ENCODE assay signal across 22 cellular contexts in genomic region chr15:82963356-82964341, GRCh38. TPM values are rescaled to one million over a fixed set of nuclear protein-coding genes. Genes with fewer than 3 reads are reported as not detected.
DNase-seq lines count a peak whose midpoint lies in the region; ATAC-seq and TF ChIP-seq lines count a peak whose summit lies in the region.
"Had no signal": no experiment of that assay in that cellular context is flagged by ENCODE, and none has a peak within 500 bp of the region (broad histone marks: within the 10 kb centered on the region; RNA-seq: fewer than 3 reads in every experiment).

No MANE protein-coding gene starts in this region.

- H4K20me1 ChIP-seq in SK-N-SH (ENCODE audit: insufficient read depth): no peaks in the 10 kb centered on the region

- no peaks in the 10 kb centered on the region for H3K9me2 ChIP-seq in SK-N-SH

- H3K79me2 ChIP-seq in SK-N-SH (ENCODE audit: insufficient read depth): no peaks in the 10 kb centered on the region

- H3K4me2 ChIP-seq in SK-N-SH: no peak overlapping the region

- no peak for TF ChIP-seq EP300 in SK-N-SH (IDR thresholded peaks at IDR 0.05; ENCODE audit: borderline replicate concordance in 1 of 2, low read depth in 1 of 2, low read length in 1 of 2)

- no peaks in the 10 kb centered on the region for H3K36me3 Mint-ChIP-seq in type B pancreatic cell
- H3K36me3 Mint-ChIP-seq in naive thymus-derived CD8-positive, alpha-beta T cell: peaks cover 0 to 1% (median 0%) of the 10 kb centered on the region in 3 donors
- H3K36me3 Mint-ChIP-seq: activated naive CD8-positive, alpha-beta T cell treated with anti-CD3 and anti-CD28 coated beads for 36 hours had no signal

- CTCF ChIA-PET in GM10248 (lab: Yijun Ruan, JAX) (interaction anchor here (0.8 to 1.1 kb wide), 2 partner anchors 8 to 114 kb away, joined by 3 read pairs; no protein-coding TSS in a partner anchor), SK-N-SH (lab: Yijun Ruan, JAX) (interaction anchor here (1.4 kb wide), 1 partner anchor 9 kb away, joined by 4 read pairs; no protein-coding TSS in a partner anchor)

- no peak overlapping the region for H2AFZ ChIP-seq in SK-N-SH (ENCODE audit: low read depth)

- no peak for TF ChIP-seq RAD21 in SK-N-SH (IDR thresholded peaks at IDR 0.05; ENCODE audit: low read length)

- H3K27ac ChIP-seq in iPS-20b (ENCODE audit: low read length): peak overlapping the region; percentile 7
- no peak overlapping the region for H3K27ac ChIP-seq in SK-N-SH (ENCODE audit: low read depth in 2 of 2, low read length in 1 of 2)
- H3K27ac ChIP-seq: colonic mucosa, lower lobe of right lung, SJCRH30, stomach had no signal

- no peaks in the 10 kb centered on the region for H3K4me1 Mint-ChIP-seq in type B pancreatic cell (ENCODE audit: unreplicated experiment)
- H3K4me1 Mint-ChIP-seq in naive thymus-derived CD8-positive, alpha-beta T cell: peaks cover 0 to 4% (median 2%) of the 10 kb centered on the region in 4 donors
- H3K4me1 Mint-ChIP-seq: activated T-helper 17 cell treated with anti-CD3 and anti-CD28 coated beads, Interleukin-2, amount 50 U/mL, for 72 hours had no signal

- H3K4me1 ChIP-seq in iPS-20b (ENCODE audit: insufficient read depth, low read length) (peaks cover 10% of the 10 kb centered on the region; the same call in 1 of the 2 replicates), SK-N-SH (ENCODE audit: control insufficient read depth in 1 of 2, insufficient read depth in 2 of 2, low read depth in 1 of 2, low read length in 1 of 2) (no peaks in the 10 kb centered on the region)
- H3K4me1 ChIP-seq: colonic mucosa, lower lobe of right lung, SJCRH30 had no signal

- POLR2A ChIA-PET in GM10248 (lab: Yijun Ruan, JAX): no interaction called here
- POLR2A ChIA-PET in SK-N-SH (lab: Yijun Ruan, JAX): no interaction called here
- POLR2A ChIA-PET in naive thymus-derived CD8-positive, alpha-beta T cell (lab: Charles Lee): no interaction called here

- TF ChIP-seq POLR2A in NB4 (IDR thresholded peaks at IDR 0.05; ENCODE audit: extremely low read depth, insufficient read length): no peak

- H3K9ac ChIP-seq in iPS-20b (ENCODE audit: low read depth, low read length): peak overlapping the region; percentile 55; the same call in 1 of the 2 replicates
- no peak overlapping the region for H3K9ac ChIP-seq in SK-N-SH

- H3K27me3 Mint-ChIP-seq in type B pancreatic cell: no peaks in the 10 kb centered on the region
- H3K27me3 Mint-ChIP-seq in naive thymus-derived CD8-positive, alpha-beta T cell: no peaks in the 10 kb centered on the region
- H3K27me3 Mint-ChIP-seq: activated naive CD8-positive, alpha-beta T cell treated with anti-CD3 and anti-CD28 coated beads for 36 hours; activated T-helper 17 cell treated with anti-CD3 and anti-CD28 coated beads, Interleukin-2, amount 50 U/mL, for 72 hours; effector memory CD8-positive, alpha-beta T cell had no signal

- DNase-seq in AG10803 (ENCODE audit: low read depth): peak; percentile 75
- DNase-seq in NB4 (ENCODE audit: low read depth): peak; percentile 16
- no peak for DNase-seq in type B pancreatic cell (ENCODE audit: extremely low spot score, unreplicated experiment)
- no peak for DNase-seq in GM10248 (ENCODE audit: extremely low spot score)
- no peak for DNase-seq in SK-N-SH
- no peak for DNase-seq in naive thymus-derived CD8-positive, alpha-beta T cell
- DNase-seq: activated CD4-positive, alpha-beta T cell treated with anti-CD3 and anti-CD28 coated beads, Interleukin-2, amount 10 ng/mL, durations not matched to agents 7 days and 5 days; activated naive CD8-positive, alpha-beta T cell treated with anti-CD3 and anti-CD28 coated beads for 36 hours; body of pancreas; colonic mucosa; effector memory CD8-positive, alpha-beta T cell; lower lobe of right lung; MG63; NCI-H1436; SJCRH30; stimulated activated CD4-positive, alpha-beta T cell treated with anti-CD3 and anti-CD28 coated beads, Interleukin-12 subunit alpha, Interleukin-12 subunit beta, amount 100 ng/mL, for 4 hours; stomach; T-helper 1 cell; trophoblast cell had no signal

- no peak overlapping the region for H3K27ac Mint-ChIP-seq in type B pancreatic cell
- peak overlapping the region in 1 of 10 donors; percentile 61 for H3K27ac Mint-ChIP-seq in naive thymus-derived CD8-positive, alpha-beta T cell
- H3K27ac Mint-ChIP-seq: activated CD4-positive, alpha-beta T cell treated with anti-CD3 and anti-CD28 coated beads, Interleukin-2, amount 10 ng/mL, durations not matched to agents 7 days and 5 days; activated naive CD8-positive, alpha-beta T cell treated with anti-CD3 and anti-CD28 coated beads for 36 hours; activated T-helper 17 cell treated with anti-CD3 and anti-CD28 coated beads, Interleukin-2, amount 50 U/mL, for 72 hours; effector memory CD8-positive, alpha-beta T cell had no signal

- ATAC-seq in esophagus mucosa: peak; percentile 39
- ATAC-seq in naive thymus-derived CD8-positive, alpha-beta T cell: no peak
- ATAC-seq: activated T-helper 17 cell treated with anti-CD3 and anti-CD28 coated beads, Interleukin-2, amount 50 U/mL, for 72 hours; body of pancreas; effector memory CD8-positive, alpha-beta T cell; lower lobe of right lung had no signal

- no peaks in the 10 kb centered on the region for H3F3A ChIP-seq in SK-N-SH (replicated peaks; ENCODE audit: insufficient read depth)

- 86% methylated on average over 8 of the region's 8 CpGs for WGBS in SK-N-SH (ENCODE audit: low lambda C conversion rate)

- H3K27me3 ChIP-seq in iPS-20b (ENCODE audit: insufficient read depth, low read length) (no peaks in the 10 kb centered on the region), SK-N-SH (ENCODE audit: insufficient read depth) (no peaks in the 10 kb centered on the region)
- H3K27me3 ChIP-seq: body of pancreas, colonic mucosa, MG63, SJCRH30, stomach had no signal

- H3K4me3 Mint-ChIP-seq in type B pancreatic cell: no peak overlapping the region
- H3K4me3 Mint-ChIP-seq in naive thymus-derived CD8-positive, alpha-beta T cell: no peak overlapping the region
- H3K4me3 Mint-ChIP-seq: activated CD4-positive, alpha-beta T cell treated with anti-CD3 and anti-CD28 coated beads, Interleukin-2, amount 10 ng/mL, durations not matched to agents 7 days and 5 days; activated naive CD8-positive, alpha-beta T cell treated with anti-CD3 and anti-CD28 coated beads for 36 hours; activated T-helper 17 cell treated with anti-CD3 and anti-CD28 coated beads, Interleukin-2, amount 50 U/mL, for 72 hours; effector memory CD8-positive, alpha-beta T cell had no signal

- H3K36me3 ChIP-seq in iPS-20b (ENCODE audit: insufficient read depth, low read depth, low read length) (no peaks in the 10 kb centered on the region), SK-N-SH (replicated peaks in 1 of 2; ENCODE audit: control insufficient read depth in 1 of 2, insufficient read depth in 2 of 2, low read length in 1 of 2) (no peaks in the 10 kb centered on the region)
- H3K36me3 ChIP-seq: colonic mucosa, lower lobe of right lung, MG63, SJCRH30, stomach had no signal

- no peaks in the 10 kb centered on the region for H3K9me3 Mint-ChIP-seq in type B pancreatic cell
- no peaks in the 10 kb centered on the region for H3K9me3 Mint-ChIP-seq in naive thymus-derived CD8-positive, alpha-beta T cell
- H3K9me3 Mint-ChIP-seq: activated CD4-positive, alpha-beta T cell treated with anti-CD3 and anti-CD28 coated beads, Interleukin-2, amount 10 ng/mL, durations not matched to agents 7 days and 5 days; activated naive CD8-positive, alpha-beta T cell treated with anti-CD3 and anti-CD28 coated beads for 36 hours; activated T-helper 17 cell treated with anti-CD3 and anti-CD28 coated beads, Interleukin-2, amount 50 U/mL, for 72 hours; effector memory CD8-positive, alpha-beta T cell had no signal

- H3K9me3 ChIP-seq in iPS-20b (ENCODE audit: insufficient read depth, low read depth, low read length): no peaks in the 10 kb centered on the region
- no peaks in the 10 kb centered on the region for H3K9me3 ChIP-seq in SK-N-SH
- H3K9me3 ChIP-seq: body of pancreas, colonic mucosa, lower lobe of right lung, MG63, SJCRH30, stomach had no signal

- H3K4me3 ChIP-seq in AG10803 (ENCODE audit: low read length) (no peak overlapping the region), NB4 (ENCODE audit: low read depth, low read length) (no peak overlapping the region), iPS-20b (ENCODE audit: low read length) (peak overlapping the region; percentile 36; the same call in 1 of the 2 replicates), SK-N-SH (ENCODE audit: low read depth in 2 of 2, low read length in 1 of 2) (no peak overlapping the region)
- H3K4me3 ChIP-seq: body of pancreas, colonic mucosa, lower lobe of right lung, MG63, SJCRH30, stomach had no signal

- no peak for TF ChIP-seq CTCF in AG10803 (conservative IDR thresholded peaks at IDR 0.05; ENCODE audit: low read length)
- no peak for TF ChIP-seq CTCF in NB4 (IDR thresholded peaks at IDR 0.05; ENCODE audit: low read depth, low read length)
- no peak for TF ChIP-seq CTCF in type B pancreatic cell (conservative IDR thresholded peaks at IDR 0.05)
- no peak for TF ChIP-seq CTCF in GM10248 (IDR thresholded peaks at IDR 0.05; ENCODE audit: control extremely low read depth, extremely low read depth, low read depth, missing control alignments)
- TF ChIP-seq CTCF in SK-N-SH (IDR thresholded peaks at IDR 0.05): no peak

TF ChIP-seq in SK-N-SH, 30 proteins besides CTCF, POLR2A, EP300 and RAD21 (continues in another document):
- no peak for TF ChIP-seq NRF1 (IDR thresholded peaks at IDR 0.05; ENCODE audit: low read depth, low read length)

RNA-seq across cellular contexts. Expression of gene HOMER2, which starts 11.1 kb away (rescaled TPM):
- total RNA-seq in esophagus mucosa: 26.3 TPM
- total RNA-seq in type B pancreatic cell (ENCODE audit: low replicate concordance): 18.8 and 23.4 TPM in 2 replicates
- polyA plus RNA-seq in SK-N-SH (2012; rRNA removed): 7.3 and 8.2 TPM in 2 replicates
- 6.8 and 7.3 TPM in 2 replicates for polyA plus RNA-seq in SK-N-SH (2012; cell fraction: cytosol; rRNA removed)
- 15.2 and 18.6 TPM in 2 replicates for polyA plus RNA-seq in SK-N-SH (2012; cell fraction: nucleus; rRNA removed)
- total RNA-seq in naive thymus-derived CD8-positive, alpha-beta T cell: 1 to 10 TPM; 6.1 to 6.2 TPM
- polyA plus RNA-seq in naive thymus-derived CD8-positive, alpha-beta T cell: 1 to 10 TPM in 2 of 3 donors, under 1 TPM in 1; 0.23 to 3.1 (median 1.7) TPM

RNA-seq across cellular contexts. Expression of gene RAMAC, which starts 22.4 kb away (rescaled TPM):
- total RNA-seq in esophagus mucosa (22.5 TPM), type B pancreatic cell (ENCODE audit: low replicate concordance) (31.1 and 46.1 TPM in 2 replicates)
- polyA plus RNA-seq in SK-N-SH (2012; rRNA removed): 25.9 and 33.3 TPM in 2 replicates
- polyA plus RNA-seq in SK-N-SH (2012; cell fraction: cytosol; rRNA removed): 37.4 and 44.7 TPM in 2 replicates
- polyA plus RNA-seq in SK-N-SH (2012; cell fraction: nucleus; rRNA removed): 11.1 and 12.5 TPM in 2 replicates
- 10 to 100 TPM; 17.5 to 22.3 TPM for total RNA-seq in naive thymus-derived CD8-positive, alpha-beta T cell
- polyA plus RNA-seq in naive thymus-derived CD8-positive, alpha-beta T cell: 10 to 100 TPM; 28.5 to 35.0 (median 31.7) TPM

RNA-seq across cellular contexts. Expression of gene C15orf40, which starts 47.8 kb away (rescaled TPM):
- 18.7 TPM for total RNA-seq in esophagus mucosa
- 20.8 and 26.8 TPM in 2 replicates for total RNA-seq in type B pancreatic cell (ENCODE audit: low replicate concordance)
- polyA plus RNA-seq in SK-N-SH (2012; rRNA removed): 44.1 and 46.6 TPM in 2 replicates
- 49.9 and 51.1 TPM in 2 replicates for polyA plus RNA-seq in SK-N-SH (2012; cell fraction: cytosol; rRNA removed)
- 17.7 and 20.9 TPM in 2 replicates for polyA plus RNA-seq in SK-N-SH (2012; cell fraction: nucleus; rRNA removed)
- total RNA-seq in naive thymus-derived CD8-positive, alpha-beta T cell: 10 to 100 TPM; 48.4 to 49.9 TPM
- polyA plus RNA-seq in naive thymus-derived CD8-positive, alpha-beta T cell: 10 to 100 TPM; 56.2 to 87.5 (median 67.8) TPM

Comparison
In these comparisons a context has a peak if more than half of its experiments do, and no peak if none do; other contexts are left out.
1. DNase-seq: peak in AG10803 (single experiment) and NB4 (single experiment); none in type B pancreatic cell (single experiment), GM10248 (single experiment), SK-N-SH (single experiment) and naive thymus-derived CD8-positive, alpha-beta T cell (0 of 10).